ENCODE assay signal across 8 cellular contexts in the genomic region with DNA sequence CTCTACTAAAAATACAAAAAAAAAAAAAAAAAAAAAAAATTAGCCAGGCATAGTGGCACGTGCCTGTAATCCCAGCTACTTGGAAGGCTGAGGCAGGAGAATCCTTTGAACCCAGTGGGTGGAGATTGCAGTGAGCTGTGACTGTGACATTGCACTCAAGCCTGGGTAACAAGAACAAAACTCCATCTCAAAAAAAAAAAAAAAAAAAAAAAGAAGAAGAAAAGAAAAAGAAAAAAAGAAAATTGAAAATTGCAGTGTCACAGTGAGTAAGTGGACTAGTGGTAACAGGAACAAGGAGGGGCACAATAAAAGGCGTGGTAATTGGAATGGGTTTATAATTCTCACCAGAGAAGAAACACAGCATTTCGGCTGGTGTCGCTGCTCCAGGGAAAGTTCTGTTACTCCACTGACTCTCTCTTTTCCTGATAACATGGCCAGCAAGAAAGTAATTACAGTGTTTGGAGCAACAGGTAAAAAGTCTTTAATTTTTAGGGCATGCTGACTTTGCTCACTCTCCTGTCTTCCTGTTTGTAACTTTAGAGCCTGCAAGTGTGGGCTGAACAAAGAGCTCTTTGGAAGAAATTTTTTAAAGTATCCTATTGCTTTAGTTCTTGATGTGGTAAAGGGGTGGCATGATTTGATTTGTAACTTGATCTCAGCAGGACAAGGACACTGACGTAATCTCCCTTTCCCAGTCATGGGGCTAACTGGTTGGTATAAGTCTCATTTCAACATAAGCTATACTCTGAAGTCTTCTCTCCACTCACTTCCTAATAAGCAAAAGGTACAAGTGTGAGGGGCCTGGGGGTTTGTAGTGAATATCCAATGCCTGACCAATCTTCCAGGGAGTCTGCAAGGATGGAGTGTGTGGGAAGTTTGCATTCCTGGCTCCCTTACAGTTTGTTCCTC. TPM values are rescaled to one million over a fixed set of nuclear protein-coding genes. Genes with fewer than 3 reads are reported as not detected.
DNase-seq lines count a peak whose midpoint lies in the region; ATAC-seq lines count a peak whose summit lies in the region.

No MANE protein-coding gene starts in this region.

- H3K4me3 Mint-ChIP-seq in activated naive CD8-positive, alpha-beta T cell treated with anti-CD3 and anti-CD28 coated beads, Interleukin-2, amount 50 U/mL, for 24 hours: no peak overlapping the region
- no peak overlapping the region for H3K4me3 Mint-ChIP-seq in stimulated activated effector memory CD8-positive, alpha-beta T cell treated with anti-CD3 and anti-CD28 coated beads, Interleukin-12 subunit alpha, Interleukin-12 subunit beta, amount 100 ng/mL, for 72 hours

- peaks cover 9% of the 10 kb centered on the region for H3K4me1 Mint-ChIP-seq in activated naive CD8-positive, alpha-beta T cell treated with anti-CD3 and anti-CD28 coated beads, Interleukin-2, amount 50 U/mL, for 24 hours
- no peaks in the 10 kb centered on the region for H3K4me1 Mint-ChIP-seq in stimulated activated effector memory CD8-positive, alpha-beta T cell treated with anti-CD3 and anti-CD28 coated beads, Interleukin-12 subunit alpha, Interleukin-12 subunit beta, amount 100 ng/mL, for 72 hours

- no peaks in the 10 kb centered on the region for H3K36me3 Mint-ChIP-seq in activated naive CD8-positive, alpha-beta T cell treated with anti-CD3 and anti-CD28 coated beads, Interleukin-2, amount 50 U/mL, for 24 hours (ENCODE audit: low read depth)
- no peaks in the 10 kb centered on the region for H3K36me3 Mint-ChIP-seq in stimulated activated effector memory CD8-positive, alpha-beta T cell treated with anti-CD3 and anti-CD28 coated beads, Interleukin-12 subunit alpha, Interleukin-12 subunit beta, amount 100 ng/mL, for 72 hours

- no peak overlapping the region for H3K27ac Mint-ChIP-seq in activated naive CD8-positive, alpha-beta T cell treated with anti-CD3 and anti-CD28 coated beads, Interleukin-2, amount 50 U/mL, for 24 hours
- H3K27ac Mint-ChIP-seq in stimulated activated effector memory CD8-positive, alpha-beta T cell treated with anti-CD3 and anti-CD28 coated beads, Interleukin-12 subunit alpha, Interleukin-12 subunit beta, amount 100 ng/mL, for 72 hours: no peak overlapping the region

- ATAC-seq in activated naive CD8-positive, alpha-beta T cell treated with anti-CD3 and anti-CD28 coated beads, Interleukin-2, amount 50 U/mL, for 24 hours: peak; percentile 12
- ATAC-seq in left lobe of liver (peak; percentile 35), HG03095 (IDR thresholded peaks at IDR 0.05; ENCODE audit: unreplicated experiment) (no peak), GM19397 (IDR thresholded peaks at IDR 0.05; ENCODE audit: unreplicated experiment) (no peak)
- no peak for ATAC-seq in stimulated activated effector memory CD8-positive, alpha-beta T cell treated with anti-CD3 and anti-CD28 coated beads, Interleukin-12 subunit alpha, Interleukin-12 subunit beta, amount 100 ng/mL, for 72 hours

- H3K9me3 Mint-ChIP-seq in activated naive CD8-positive, alpha-beta T cell treated with anti-CD3 and anti-CD28 coated beads, Interleukin-2, amount 50 U/mL, for 24 hours: peaks cover 6% of the 10 kb centered on the region
- no peaks in the 10 kb centered on the region for H3K9me3 Mint-ChIP-seq in stimulated activated effector memory CD8-positive, alpha-beta T cell treated with anti-CD3 and anti-CD28 coated beads, Interleukin-12 subunit alpha, Interleukin-12 subunit beta, amount 100 ng/mL, for 72 hours

- peaks cover 8% of the 10 kb centered on the region for H3K27me3 Mint-ChIP-seq in activated naive CD8-positive, alpha-beta T cell treated with anti-CD3 and anti-CD28 coated beads, Interleukin-2, amount 50 U/mL, for 24 hours

- DNase-seq in AG08395 (ENCODE audit: low spot score) (peak; percentile 54), HT-29 (ENCODE audit: low spot score) (peak; percentile 18), left lobe of liver (ENCODE audit: low spot score) (no peak), amygdala (lab: John Stamatoyannopoulos, UW) (no peak)
- DNase-seq in activated naive CD8-positive, alpha-beta T cell treated with anti-CD3 and anti-CD28 coated beads, Interleukin-2, amount 50 U/mL, for 24 hours: no peak
- no peak for DNase-seq in stimulated activated effector memory CD8-positive, alpha-beta T cell treated with anti-CD3 and anti-CD28 coated beads, Interleukin-12 subunit alpha, Interleukin-12 subunit beta, amount 100 ng/mL, for 72 hours (ENCODE audit: low spot score in 2 of 2)

RNA-seq across cellular contexts. Expression of gene TRA2B, which starts 22.0 kb away (rescaled TPM):
- total RNA-seq in HT-29 (2014; rRNA removed; shearing (Covaris generic)): 268 and 296 TPM in 2 replicates
- total RNA-seq in left lobe of liver: 40.4 TPM

Comparison
In these comparisons a context has a peak if more than half of its experiments do, and no peak if none do; other contexts are left out.
1. DNase-seq: peak in AG08395 (single experiment) and HT-29 (single experiment); none in activated naive CD8-positive, alpha-beta T cell treated with anti-CD3 and anti-CD28 coated beads, Interleukin-2, amount 50 U/mL, for 24 hours (single experiment), left lobe of liver (single experiment), stimulated activated effector memory CD8-positive, alpha-beta T cell treated with anti-CD3 and anti-CD28 coated beads, Interleukin-12 subunit alpha, Interleukin-12 subunit beta, amount 100 ng/mL, for 72 hours (0 of 2) and amygdala (0 of 56).
2. ATAC-seq: peak in activated naive CD8-positive, alpha-beta T cell treated with anti-CD3 and anti-CD28 coated beads, Interleukin-2, amount 50 U/mL, for 24 hours (single experiment) and left lobe of liver (single experiment); none in HG03095 (single experiment), GM19397 (single experiment) and stimulated activated effector memory CD8-positive, alpha-beta T cell treated with anti-CD3 and anti-CD28 coated beads, Interleukin-12 subunit alpha, Interleukin-12 subunit beta, amount 100 ng/mL, for 72 hours (single experiment).